Comparison of ENCODE assay signal across 8 cellular contexts in genomic region chr11:118434553-118435232, GRCh38. TPM values are rescaled to one million over a fixed set of nuclear protein-coding genes. Genes with fewer than 3 reads are reported as not detected.
DNase-seq lines count a peak whose midpoint lies in the region; ATAC-seq, FAIRE-seq and TF ChIP-seq lines count a peak whose summit lies in the region.

No MANE protein-coding gene starts in this region.

- H3K79me2 ChIP-seq in SK-N-SH (ENCODE audit: insufficient read depth): peaks cover 32% of the 10 kb centered on the region

- TF ChIP-seq EP300 in SK-N-SH (IDR thresholded peaks at IDR 0.05; ENCODE audit: borderline replicate concordance in 1 of 2, low read depth in 1 of 2, low read length in 1 of 2) (no peak), sigmoid colon (IDR thresholded peaks at IDR 0.05) (no peak)

- no peaks in the 10 kb centered on the region for H3K9me3 ChIP-seq in SK-N-SH
- no peaks in the 10 kb centered on the region for H3K9me3 ChIP-seq in ascending aorta
- H3K9me3 ChIP-seq in iPS-15b (ENCODE audit: control insufficient read depth, insufficient read depth, low read length): no peaks in the 10 kb centered on the region
- no peaks in the 10 kb centered on the region for H3K9me3 ChIP-seq in sigmoid colon

- no peak for DNase-seq in BJ (ENCODE audit: low read depth)
- peak; percentile 47 for DNase-seq in HT1080 (ENCODE audit: low read depth)
- DNase-seq in SK-N-SH: no peak
- DNase-seq in ascending aorta (ENCODE audit: low spot score in 2 of 2): peak in 1 of 2 donors; percentile 69
- DNase-seq in sigmoid colon: peak; percentile 67
- DNase-seq in H54 (ENCODE audit: insufficient read length, low spot score): no peak

- no peaks in the 10 kb centered on the region for H3K9me2 ChIP-seq in SK-N-SH

- POLR2A ChIA-PET in BJ (lab: Charles Lee): interaction anchor here (0.7 kb wide), 1 partner anchor 488 kb away, joined by 11 read pairs; no protein-coding TSS in a partner anchor
- POLR2A ChIA-PET in SK-N-SH (lab: Yijun Ruan, JAX): interaction anchor here (0.6 to 1.6 kb wide), 5 partner anchors 9 to 34 kb away, joined by 3 to 4 read pairs (median 4); partner anchors contain the start of gene ATP5MG

- TF ChIP-seq POLR2A in sigmoid colon (IDR thresholded peaks at IDR 0.05) (no peak), H54 (IDR thresholded peaks at IDR 0.05; ENCODE audit: low read depth, low read length) (no peak)

- peak overlapping the region; percentile 98 for H3K4me2 ChIP-seq in SK-N-SH

- H3K27ac ChIP-seq in SK-N-SH (ENCODE audit: low read depth in 2 of 2, low read length in 1 of 2) (peak overlapping the region; percentile 80 to 99), ascending aorta (peak overlapping the region; percentile 95 to 96), sigmoid colon (peak overlapping the region; percentile 93 to 97 (median 95))

- peak overlapping the region; percentile 92 for H2AFZ ChIP-seq in SK-N-SH (ENCODE audit: low read depth)

- FAIRE-seq in H54 (lab: Jason Lieb, UNC): no peak

- TF ChIP-seq CTCF in BJ (IDR thresholded peaks at IDR 0.05; ENCODE audit: insufficient read depth, low read depth, low read length) (peak; percentile 12; the same call in 1 of the 2 replicates), SK-N-SH (IDR thresholded peaks at IDR 0.05) (no peak), ascending aorta (IDR thresholded peaks at IDR 0.05) (no peak), sigmoid colon (IDR thresholded peaks at IDR 0.05) (no peak)

- peak overlapping the region; percentile 63 for H3K4me3 ChIP-seq in BJ (ENCODE audit: low read depth, low read length)
- peak overlapping the region; percentile 68 to 77 for H3K4me3 ChIP-seq in SK-N-SH (ENCODE audit: low read depth in 2 of 2, low read length in 1 of 2)
- peak overlapping the region; percentile 73 to 91 for H3K4me3 ChIP-seq in ascending aorta
- H3K4me3 ChIP-seq in iPS-15b (ENCODE audit: low read depth, low read length): peak overlapping the region; percentile 94
- peak overlapping the region; percentile 88 to 100 (median 98) for H3K4me3 ChIP-seq in sigmoid colon

- H3K9ac ChIP-seq in SK-N-SH (peak overlapping the region; percentile 63; the same call in 1 of the 2 replicates), iPS-15b (ENCODE audit: low read depth, low read length) (peak overlapping the region; percentile 19)

- CTCF ChIA-PET in BJ (lab: Yijun Ruan, JAX) (interaction anchor here (1.0 to 1.5 kb wide), 4 partner anchors 9 to 54 kb away, joined by 3 to 5 read pairs (median 4); no protein-coding TSS in a partner anchor), SK-N-SH (lab: Yijun Ruan, JAX) (interaction anchor here (0.6 to 1.6 kb wide), 4 partner anchors 11 to 1128 kb away, joined by 3 to 4 read pairs (median 4); no protein-coding TSS in a partner anchor)

- no peaks in the 10 kb centered on the region for H3K27me3 ChIP-seq in BJ (ENCODE audit: control insufficient read depth, insufficient read depth, low read length)
- H3K27me3 ChIP-seq in SK-N-SH (ENCODE audit: insufficient read depth): no peaks in the 10 kb centered on the region
- H3K27me3 ChIP-seq in ascending aorta: no peaks in the 10 kb centered on the region
- H3K27me3 ChIP-seq in iPS-15b (ENCODE audit: control insufficient read depth, insufficient read depth, low read length): peaks cover 4% of the 10 kb centered on the region
- H3K27me3 ChIP-seq in sigmoid colon: no peaks in the 10 kb centered on the region

- no peaks in the 10 kb centered on the region for H3K36me3 ChIP-seq in BJ (ENCODE audit: control insufficient read depth, insufficient read depth, low read length)
- H3K36me3 ChIP-seq in SK-N-SH (replicated peaks in 1 of 2; ENCODE audit: control insufficient read depth in 1 of 2, insufficient read depth in 2 of 2, low read length in 1 of 2): peaks cover 1 to 6% of the 10 kb centered on the region in 2 experiments
- H3K36me3 ChIP-seq in ascending aorta: no peaks in the 10 kb centered on the region
- H3K36me3 ChIP-seq in iPS-15b (ENCODE audit: control insufficient read depth, insufficient read depth, low read length): no peaks in the 10 kb centered on the region
- H3K36me3 ChIP-seq in sigmoid colon: no peaks in the 10 kb centered on the region

- peaks cover 23% of the 10 kb centered on the region for H4K20me1 ChIP-seq in SK-N-SH (ENCODE audit: insufficient read depth)

- H3F3A ChIP-seq in SK-N-SH (replicated peaks; ENCODE audit: insufficient read depth): peaks cover 28% of the 10 kb centered on the region

- H3K4me1 ChIP-seq in SK-N-SH (ENCODE audit: control insufficient read depth in 1 of 2, insufficient read depth in 2 of 2, low read depth in 1 of 2, low read length in 1 of 2) (peaks cover 15 to 28% of the 10 kb centered on the region in 2 experiments; a peak in 3 of 4 replicates), ascending aorta (peaks cover 3 to 13% of the 10 kb centered on the region in 2 donors), iPS-15b (ENCODE audit: control insufficient read depth, insufficient read depth, low read length) (peaks cover 2% of the 10 kb centered on the region), sigmoid colon (peaks cover 3 to 45% (median 29%) of the 10 kb centered on the region in 4 donors)

- TF ChIP-seq RAD21 in SK-N-SH (IDR thresholded peaks at IDR 0.05; ENCODE audit: low read length): peak; percentile 19; the same call in 1 of the 2 replicates

- intact Hi-C loops in ascending aorta (cut with DNase I) (loop anchor here (5.0 to 10.0 kb wide), 5 partner anchors 188 to 1998 kb away; partner anchors contain the start of genes C2CD2L, DPAGT1, SIDT2 and USP2), sigmoid colon (cut with DNase I) (loop anchor here (2.0 to 5.0 kb wide), 2 partner anchors 18 to 53 kb away; no protein-coding TSS in a partner anchor)

- 3% methylated on average over 25 of the region's 35 CpGs for WGBS in SK-N-SH (ENCODE audit: low lambda C conversion rate)
- 0% methylated on average over 35 of the region's 35 CpGs for whole genome bisulfite sequencing in sigmoid colon, 2 donors

- no peak for ATAC-seq in GM21619 (IDR thresholded peaks at IDR 0.05; ENCODE audit: unreplicated experiment)

TF ChIP-seq in SK-N-SH, 30 proteins besides CTCF, POLR2A, EP300 and RAD21 (continues in another document):
- peak; percentile 94 for TF ChIP-seq REST (IDR thresholded peaks at IDR 0.05; ENCODE audit: low read depth, low read length)

RNA-seq across cellular contexts. Expression of gene KMT2A, which starts 1.6 kb away (rescaled TPM):
- polyA plus RNA-seq in BJ (2011; rRNA removed): 19.8 and 21.9 TPM in 2 replicates
- polyA minus RNA-seq in BJ (2011; rRNA and poly(A)+ RNA removed): 53.2 and 59.6 TPM in 2 replicates
- 24.2 and 24.6 TPM in 2 replicates for total RNA-seq in HT1080 (2014; rRNA removed; shearing (Covaris generic))
- polyA plus RNA-seq in HT1080 (2015; cell fraction: cytosol; rRNA removed): 11.6 and 12.9 TPM in 2 replicates
- polyA plus RNA-seq in HT1080 (2015; cell fraction: nucleus; rRNA removed): 55.4 and 64.6 TPM in 2 replicates
- 15.7 and 16.6 TPM in 2 replicates for polyA plus RNA-seq in SK-N-SH (2012; rRNA removed)
- 8.2 and 11.9 TPM in 2 replicates for polyA plus RNA-seq in SK-N-SH (2012; cell fraction: cytosol; rRNA removed)
- polyA plus RNA-seq in SK-N-SH (2012; cell fraction: nucleus; rRNA removed): 41.9 and 53.5 TPM in 2 replicates
- 61.3 TPM for total RNA-seq in ascending aorta
- total RNA-seq in sigmoid colon: 10 to 100 TPM; 42.9 to 93.9 (median 62.8) TPM
- 10 to 100 TPM in 1 of 3 donors, 1 to 10 TPM in 2; 5.3 to 21.3 (median 5.4) TPM for polyA plus RNA-seq in sigmoid colon

RNA-seq across cellular contexts. Expression of gene ATP5MG, which starts 33.3 kb away (rescaled TPM):
- polyA plus RNA-seq in BJ (2011; rRNA removed) (170 and 266 TPM in 2 replicates), SK-N-SH (2012; rRNA removed) (140 and 152 TPM in 2 replicates), sigmoid colon (100 to 1,000 TPM; 232 to 559 (median 315) TPM)
- polyA minus RNA-seq in BJ (2011; rRNA and poly(A)+ RNA removed): 23.5 and 28.7 TPM in 2 replicates
- 139 and 211 TPM in 2 replicates for total RNA-seq in HT1080 (2014; rRNA removed; shearing (Covaris generic))
- 76.1 and 93.0 TPM in 2 replicates for polyA plus RNA-seq in HT1080 (2015; cell fraction: cytosol; rRNA removed)
- polyA plus RNA-seq in HT1080 (2015; cell fraction: nucleus; rRNA removed): 28.6 and 29.5 TPM in 2 replicates
- 157 and 208 TPM in 2 replicates for polyA plus RNA-seq in SK-N-SH (2012; cell fraction: cytosol; rRNA removed)
- 43.1 and 66.4 TPM in 2 replicates for polyA plus RNA-seq in SK-N-SH (2012; cell fraction: nucleus; rRNA removed)
- total RNA-seq in ascending aorta (23.7 TPM), sigmoid colon (100 to 1,000 TPM in 2 of 4 donors, 10 to 100 TPM in 2; 54.7 to 141 (median 84.8) TPM)

Comparison
In these comparisons a context has a peak if more than half of its experiments do, and no peak if none do; other contexts are left out.
1. DNase-seq: peak in HT1080 (single experiment) and sigmoid colon (single experiment); none in BJ (single experiment), SK-N-SH (single experiment) and H54 (single experiment).
2. Peak in every context shown above with its lines, with median percentiles within 50 percentile points of each other: H3K4me3 ChIP-seq and H3K27ac ChIP-seq.